Comparison of ENCODE assay signal across 35 cellular contexts in genomic region chr6:81439417-81439816, GRCh38.
"Had no signal": no experiment of that assay in that cellular context is flagged by ENCODE, and none has a peak within 500 bp of the region (broad histone marks: within the 10 kb centered on the region; RNA-seq: fewer than 3 reads in every experiment).

No MANE protein-coding gene starts in this region.

- H3K9me3 Mint-ChIP-seq: activated CD4-positive, alpha-beta T cell treated with anti-CD3 and anti-CD28 coated beads, Interleukin-2, amount 10 ng/mL, durations not matched to agents 24 days and 14 days had no signal

- H3K4me1 ChIP-seq: adrenal gland, body of pancreas, breast epithelium had no signal

- H3K27ac ChIP-seq: adrenal gland, body of pancreas, brain microvascular endothelial cell, breast epithelium, VCaP had no signal

- H3K27ac Mint-ChIP-seq: activated B cell treated with CpG ODN at 0.5 μM for 24 hours; activated CD4-positive, alpha-beta memory T cell treated with anti-CD3 and anti-CD28 coated beads for 36 hours; activated CD4-positive, alpha-beta T cell treated with anti-CD3 and anti-CD28 coated beads, Interleukin-2, amount 10 ng/mL, durations not matched to agents 24 days and 14 days; activated CD8-positive, alpha-beta T cell treated with anti-CD3 and anti-CD28 coated beads for 36 hours; activated naive CD4-positive, alpha-beta T cell treated with anti-CD3 and anti-CD28 coated beads, Interleukin-2, amount 10 ng/mL, durations not matched to agents 7 days and 5 days; activated naive CD4-positive, alpha-beta T cell treated with anti-CD3 and anti-CD28 coated beads, Interleukin-2, amount 50 U/mL, for 24 hours; activated naive CD8-positive, alpha-beta T cell; activated naive CD8-positive, alpha-beta T cell treated with anti-CD3 and anti-CD28 coated beads, Interleukin-2, amount 10 ng/mL, durations not matched to agents 7 days and 5 days; activated naive CD8-positive, alpha-beta T cell treated with anti-CD3 and anti-CD28 coated beads, Interleukin-2, amount 50 U/mL, for 24 hours; activated T-cell treated with anti-CD3 and anti-CD28 coated beads, Interleukin-2, amount 50 U/mL, for 72 hours; activated T-helper 1 cell treated with anti-CD3 and anti-CD28 coated beads, Interleukin-12 subunit alpha, Interleukin-12 subunit beta, Interleukin-2, Interleukin-4 antibody, amounts not matched to agents 30 ng/mL and 10 ng/mL and 1 ng/mL, durations not matched to agents 14 hours and 24 hours and 36 hours; activated T-helper 17 cell treated with anti-CD3 and anti-CD28 coated beads, Interleukin-2, amount 50 U/mL, for 72 hours; T-helper 1 cell treated with Interleukin-12 subunit alpha and Interleukin-12 subunit beta and Interleukin-4 antibody, amounts not matched to agents 30 μg/mL and 1 μg/mL, for 36 hours; T-helper 2 cell treated with Interferon-gamma antibody and Interleukin-4, amounts not matched to agents 5 μg/mL and 100 μg/mL, for 36 hours had no signal

- H3K4me3 Mint-ChIP-seq: activated B cell treated with CpG ODN at 0.5 μM for 24 hours; activated CD4-positive, alpha-beta memory T cell treated with anti-CD3 and anti-CD28 coated beads for 36 hours; activated CD4-positive, alpha-beta T cell treated with anti-CD3 and anti-CD28 coated beads, Interleukin-2, amount 10 ng/mL, durations not matched to agents 24 days and 14 days; activated CD8-positive, alpha-beta T cell treated with anti-CD3 and anti-CD28 coated beads for 36 hours; activated naive CD4-positive, alpha-beta T cell treated with anti-CD3 and anti-CD28 coated beads, Interleukin-2, amount 10 ng/mL, durations not matched to agents 7 days and 5 days; activated naive CD4-positive, alpha-beta T cell treated with anti-CD3 and anti-CD28 coated beads, Interleukin-2, amount 50 U/mL, for 24 hours; activated naive CD8-positive, alpha-beta T cell; activated naive CD8-positive, alpha-beta T cell treated with anti-CD3 and anti-CD28 coated beads, Interleukin-2, amount 10 ng/mL, durations not matched to agents 7 days and 5 days; activated naive CD8-positive, alpha-beta T cell treated with anti-CD3 and anti-CD28 coated beads, Interleukin-2, amount 50 U/mL, for 24 hours; activated T-cell treated with anti-CD3 and anti-CD28 coated beads, Interleukin-2, amount 50 U/mL, for 4 hours; activated T-cell treated with anti-CD3 and anti-CD28 coated beads, Interleukin-2, amount 50 U/mL, for 72 hours; activated T-helper 1 cell treated with anti-CD3 and anti-CD28 coated beads, Interleukin-12 subunit alpha, Interleukin-12 subunit beta, Interleukin-2, Interleukin-4 antibody, amounts not matched to agents 30 ng/mL and 10 ng/mL and 1 ng/mL, durations not matched to agents 14 hours and 24 hours and 36 hours; activated T-helper 17 cell treated with anti-CD3 and anti-CD28 coated beads, Interleukin-2, amount 50 U/mL, for 72 hours; T-helper 1 cell treated with Interleukin-12 subunit alpha and Interleukin-12 subunit beta and Interleukin-4 antibody, amounts not matched to agents 30 μg/mL and 1 μg/mL, for 36 hours; T-helper 2 cell treated with Interferon-gamma antibody and Interleukin-4, amounts not matched to agents 5 μg/mL and 100 μg/mL, for 36 hours had no signal

- H3K27me3 ChIP-seq: adrenal gland, body of pancreas, brain microvascular endothelial cell, breast epithelium had no signal

- H3K4me1 Mint-ChIP-seq: activated B cell treated with CpG ODN at 0.5 μM for 24 hours; activated CD4-positive, alpha-beta T cell treated with anti-CD3 and anti-CD28 coated beads, Interleukin-2, amount 10 ng/mL, durations not matched to agents 24 days and 14 days; activated naive CD4-positive, alpha-beta T cell treated with anti-CD3 and anti-CD28 coated beads, Interleukin-2, amount 10 ng/mL, durations not matched to agents 7 days and 5 days; activated naive CD4-positive, alpha-beta T cell treated with anti-CD3 and anti-CD28 coated beads, Interleukin-2, amount 50 U/mL, for 24 hours; activated naive CD8-positive, alpha-beta T cell treated with anti-CD3 and anti-CD28 coated beads, Interleukin-2, amount 10 ng/mL, durations not matched to agents 7 days and 5 days; activated naive CD8-positive, alpha-beta T cell treated with anti-CD3 and anti-CD28 coated beads, Interleukin-2, amount 50 U/mL, for 24 hours; activated T-helper 17 cell treated with anti-CD3 and anti-CD28 coated beads, Interleukin-2, amount 50 U/mL, for 72 hours had no signal

- H3K36me3 Mint-ChIP-seq: activated CD4-positive, alpha-beta memory T cell treated with anti-CD3 and anti-CD28 coated beads for 36 hours; activated naive CD4-positive, alpha-beta T cell treated with anti-CD3 and anti-CD28 coated beads, Interleukin-2, amount 10 ng/mL, durations not matched to agents 7 days and 5 days; activated naive CD4-positive, alpha-beta T cell treated with anti-CD3 and anti-CD28 coated beads, Interleukin-2, amount 50 U/mL, for 24 hours; activated naive CD8-positive, alpha-beta T cell; activated naive CD8-positive, alpha-beta T cell treated with anti-CD3 and anti-CD28 coated beads, Interleukin-2, amount 10 ng/mL, durations not matched to agents 7 days and 5 days had no signal

- H3K36me3 ChIP-seq: adrenal gland, brain microvascular endothelial cell, breast epithelium had no signal

- H3K27me3 Mint-ChIP-seq: activated B cell treated with CpG ODN at 0.5 μM for 24 hours; activated CD4-positive, alpha-beta memory T cell treated with anti-CD3 and anti-CD28 coated beads for 36 hours; activated CD4-positive, alpha-beta T cell treated with anti-CD3 and anti-CD28 coated beads, Interleukin-2, amount 10 ng/mL, durations not matched to agents 24 days and 14 days; activated CD8-positive, alpha-beta T cell treated with anti-CD3 and anti-CD28 coated beads for 36 hours; activated naive CD4-positive, alpha-beta T cell treated with anti-CD3 and anti-CD28 coated beads, Interleukin-2, amount 10 ng/mL, durations not matched to agents 7 days and 5 days; activated naive CD4-positive, alpha-beta T cell treated with anti-CD3 and anti-CD28 coated beads, Interleukin-2, amount 50 U/mL, for 24 hours; activated naive CD8-positive, alpha-beta T cell; activated naive CD8-positive, alpha-beta T cell treated with anti-CD3 and anti-CD28 coated beads, Interleukin-2, amount 10 ng/mL, durations not matched to agents 7 days and 5 days; activated naive CD8-positive, alpha-beta T cell treated with anti-CD3 and anti-CD28 coated beads, Interleukin-2, amount 50 U/mL, for 24 hours; activated T-helper 17 cell treated with anti-CD3 and anti-CD28 coated beads, Interleukin-2, amount 50 U/mL, for 72 hours had no signal

- DNase-seq: activated B cell treated with CpG ODN at 0.5 μM for 24 hours; activated CD4-positive, alpha-beta memory T cell treated with anti-CD3 and anti-CD28 coated beads for 36 hours; activated CD4-positive, alpha-beta T cell treated with anti-CD3 and anti-CD28 coated beads for 4 hours; activated CD4-positive, alpha-beta T cell treated with anti-CD3 and anti-CD28 coated beads, Interleukin-2, amount 10 ng/mL, durations not matched to agents 24 days and 14 days; activated CD4-positive, alpha-beta T cell treated with anti-CD3 and anti-CD28 coated beads, Interleukin-2, amount 50 U/mL, for 1 hour; activated CD4-positive, alpha-beta T cell treated with anti-CD3 and anti-CD28 coated beads, Interleukin-2, amount 50 U/mL, for 4 hours; activated CD4-positive, CD25-positive, alpha-beta regulatory T cell treated with anti-CD3 and anti-CD28 coated beads, Interleukin-2, amount 50 U/mL, for 72 hours; activated CD8-positive, alpha-beta memory T cell treated with anti-CD3 and anti-CD28 coated beads, Interleukin-2, amount 50 U/mL, for 4 hours; activated CD8-positive, alpha-beta T cell treated with anti-CD3 and anti-CD28 coated beads for 36 hours; activated gamma-delta T cell; activated naive CD4-positive, alpha-beta T cell treated with anti-CD3 and anti-CD28 coated beads, Interleukin-2, amount 10 ng/mL, durations not matched to agents 7 days and 5 days; activated naive CD4-positive, alpha-beta T cell treated with Interleukin-2 at 50 U/mL for 16 hours; activated naive CD8-positive, alpha-beta T cell treated with anti-CD3 and anti-CD28 coated beads, Interleukin-2, amount 10 ng/mL, durations not matched to agents 7 days and 5 days; activated naive CD8-positive, alpha-beta T cell treated with anti-CD3 and anti-CD28 coated beads, Interleukin-2, amount 50 U/mL, for 24 hours; activated T-cell treated with anti-CD3 and anti-CD28 coated beads for 4 hours; activated T-cell treated with anti-CD3 and anti-CD28 coated beads, Interleukin-2, amount 50 U/mL, for 1 hour; activated T-cell treated with anti-CD3 and anti-CD28 coated beads, Interleukin-2, amount 50 U/mL, for 4 hours; activated T-cell treated with anti-CD3 and anti-CD28 coated beads, Interleukin-2, amount 50 U/mL, for 72 hours; adrenal gland; amniotic stem cell; aorta; body of pancreas; brain microvascular endothelial cell; central memory CD4-positive, alpha-beta T cell; T-helper 1 cell; T-helper 2 cell; T-helper 9 cell had no signal

- H3K4me3 ChIP-seq: adrenal gland, body of pancreas, breast epithelium had no signal
